Comparison of ENCODE assay signal across 1 cellular context in genomic region chr17:44222112-44222869, GRCh38.
A peak's percentile ranks its signal among the peaks of the same experiment; 100 is the strongest.
TF ChIP-seq lines count a peak whose summit lies in the region.

No MANE protein-coding gene starts in this region.

TF ChIP-seq in HepG2, 621 proteins besides CTCF, POLR2A, EP300 and RAD21 (continued from another document and continues in another):
- TF ChIP-seq THAP9 (CRISPR knock-in tag; IDR thresholded peaks at IDR 0.05; ENCODE audit: borderline replicate concordance) (no peak), ZNF263 (CRISPR knock-in tag; IDR thresholded peaks at IDR 0.05) (no peak; the same call in 1 of the 2 replicates), ZBTB44 (CRISPR knock-in tag; IDR thresholded peaks at IDR 0.05) (no peak), FIP1L1 (IDR thresholded peaks at IDR 0.05; ENCODE audit: borderline replicate concordance, insufficient read depth, low read depth, low read length) (no peak), PAX8 (CRISPR knock-in tag; IDR thresholded peaks at IDR 0.05; ENCODE audit: borderline replicate concordance) (no peak), NR2F2 (IDR thresholded peaks at IDR 0.05; ENCODE audit: borderline replicate concordance, low read depth) (no peak), TOPORS (CRISPR knock-in tag; IDR thresholded peaks at IDR 0.05) (no peak), MAFF (IDR thresholded peaks at IDR 0.05; ENCODE audit: low read depth, low read length) (no peak), SIN3A (IDR thresholded peaks at IDR 0.05; ENCODE audit: borderline replicate concordance, low read depth, low read length) (no peak), PLSCR1 (CRISPR knock-in tag; IDR thresholded peaks at IDR 0.05; ENCODE audit: borderline replicate concordance) (no peak), PLRG1 (conservative IDR thresholded peaks at IDR 0.05) (no peak), NFKBIZ (CRISPR knock-in tag; IDR thresholded peaks at IDR 0.05) (no peak), ISX (CRISPR knock-in tag; conservative IDR thresholded peaks at IDR 0.05) (peak; percentile 21; the same call in 1 of the 2 replicates), ZNF800 (CRISPR knock-in tag; IDR thresholded peaks at IDR 0.05) (peak; percentile 91), ZNF431 (CRISPR knock-in tag; IDR thresholded peaks at IDR 0.05; ENCODE audit: borderline replicate concordance, low read depth) (no peak), ZNF281 (CRISPR knock-in tag; IDR thresholded peaks at IDR 0.05; ENCODE audit: borderline replicate concordance) (no peak), E2F5 (CRISPR knock-in tag; conservative IDR thresholded peaks at IDR 0.05) (no peak), ZNF570 (CRISPR knock-in tag; IDR thresholded peaks at IDR 0.05; ENCODE audit: borderline replicate concordance) (no peak), FOXA3 (CRISPR knock-in tag; IDR thresholded peaks at IDR 0.05) (no peak), ZNF609 (CRISPR knock-in tag; IDR thresholded peaks at IDR 0.05; ENCODE audit: borderline replicate concordance) (no peak), PHF5A (CRISPR knock-in tag; IDR thresholded peaks at IDR 0.05; ENCODE audit: low read depth, unreplicated experiment) (no peak), NFYC (CRISPR knock-in tag; IDR thresholded peaks at IDR 0.05) (peak; percentile 58), CC2D1A (CRISPR knock-in tag; IDR thresholded peaks at IDR 0.05) (no peak), ZNF567 (CRISPR knock-in tag; IDR thresholded peaks at IDR 0.05; ENCODE audit: borderline replicate concordance) (no peak), ZBTB7A (CRISPR knock-in tag; IDR thresholded peaks at IDR 0.05) (no peak), SETDB1 (CRISPR knock-in tag; IDR thresholded peaks at IDR 0.05; ENCODE audit: borderline replicate concordance) (no peak), ZBTB33 (CRISPR knock-in tag; IDR thresholded peaks at IDR 0.05) (no peak), ZNF329 (CRISPR knock-in tag; IDR thresholded peaks at IDR 0.05; ENCODE audit: low read depth) (no peak), ERF (CRISPR knock-in tag; IDR thresholded peaks at IDR 0.05) (no peak), ZNF572 (CRISPR knock-in tag; IDR thresholded peaks at IDR 0.05) (0 out of 2 replicates have a peak, but pooled peaks have one; percentile 76), ZNF674 (CRISPR knock-in tag; IDR thresholded peaks at IDR 0.05; ENCODE audit: low read depth) (no peak), ZBTB37 (CRISPR knock-in tag; IDR thresholded peaks at IDR 0.05) (no peak), U2AF2 (IDR thresholded peaks at IDR 0.05; ENCODE audit: low read depth, low read length) (no peak), ZNF513 (CRISPR knock-in tag; conservative IDR thresholded peaks at IDR 0.05) (no peak), ESRRA (CRISPR knock-in tag; IDR thresholded peaks at IDR 0.05; ENCODE audit: low read depth) (no peak), ZNF230 (CRISPR knock-in tag; IDR thresholded peaks at IDR 0.05) (peak; percentile 65; the same call in 1 of the 2 replicates), ZNF879 (CRISPR knock-in tag; IDR thresholded peaks at IDR 0.05) (no peak), CEBPB (IDR thresholded peaks at IDR 0.05; ENCODE audit: borderline replicate concordance, low read depth, low read length) (no peak), AKAP8 (CRISPR knock-in tag; IDR thresholded peaks at IDR 0.05) (peak; percentile 74), MBD4 (IDR thresholded peaks at IDR 0.05; ENCODE audit: borderline replicate concordance, low read length) (no peak), ZNF260 (CRISPR knock-in tag; IDR thresholded peaks at IDR 0.05; ENCODE audit: borderline replicate concordance, low read depth) (no peak)
